Comparison of ENCODE assay signal across 8 cellular contexts in genomic region chr19:12881172-12881808, GRCh38. TPM values are rescaled to one million over a fixed set of nuclear protein-coding genes. Genes with fewer than 3 reads are reported as not detected.
A peak's percentile ranks its signal among the peaks of the same experiment; 100 is the strongest.
DNase-seq lines count a peak whose midpoint lies in the region; ATAC-seq and TF ChIP-seq lines count a peak whose summit lies in the region.

A gene with protein sequence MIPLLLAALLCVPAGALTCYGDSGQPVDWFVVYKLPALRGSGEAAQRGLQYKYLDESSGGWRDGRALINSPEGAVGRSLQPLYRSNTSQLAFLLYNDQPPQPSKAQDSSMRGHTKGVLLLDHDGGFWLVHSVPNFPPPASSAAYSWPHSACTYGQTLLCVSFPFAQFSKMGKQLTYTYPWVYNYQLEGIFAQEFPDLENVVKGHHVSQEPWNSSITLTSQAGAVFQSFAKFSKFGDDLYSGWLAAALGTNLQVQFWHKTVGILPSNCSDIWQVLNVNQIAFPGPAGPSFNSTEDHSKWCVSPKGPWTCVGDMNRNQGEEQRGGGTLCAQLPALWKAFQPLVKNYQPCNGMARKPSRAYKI (minus strand): TSS chr19:12881449. CDS start chr19:12881375, 74 bp downstream.

- intact Hi-C loops in adrenal gland (cut with DNase I) = no loop called here
- intact Hi-C loops in heart left ventricle (cut with DNase I) = loop anchor here in 5 of 10 donors (10.0 kb wide), 3 partner anchors 54 to 214 kb away; partner anchors contain the start of genes DAND5 (in 4 of the 5), CALR (in 1 of the 5) and FARSA (in 1 of the 5)
- intact Hi-C loops in posterior cingulate gyrus (cut with DNase I) = loop anchor here (10.0 kb wide), 1 partner anchor 54 kb away; the partner anchor contains the start of genes CALR and FARSA

- TF ChIP-seq POLR2A in GM10847 (IDR thresholded peaks at IDR 0.05; ENCODE audit: extremely low read depth, insufficient read length) (peak; percentile 71), adrenal gland (IDR thresholded peaks at IDR 0.05) (peak; percentile 49 to 87), heart left ventricle (IDR thresholded peaks at IDR 0.05) (peak in 1 of 2 donors; percentile 79), upper lobe of left lung (IDR thresholded peaks at IDR 0.05) (peak in 3 of 4 donors; percentile 70 to 92 (median 87))

- POLR2A ChIA-PET in T-cell (lab: Charles Lee) = interaction anchor here in 1 of 2 donors (0.6 kb wide), 1 partner anchor 158 kb away, joined by 3 read pairs; no protein-coding TSS in a partner anchor

- WGBS in adrenal gland, 4 donors = 0 to 1% (median 0%) methylated on average over 7 to 38 of the region's 38 CpGs
- 0 to 2% (median 0%) methylated on average over 22 to 38 of the region's 38 CpGs for whole genome bisulfite sequencing in heart left ventricle, 4 donors
- 1 to 2% methylated on average over 13 to 35 of the region's 38 CpGs for WGBS in upper lobe of left lung, 2 donors

- H3K4me1 Mint-ChIP-seq in T-cell = peaks cover 28 to 36% (median 29%) of the 10 kb centered on the region in 3 donors

- peak; percentile 83 for DNase-seq in NCI-H1417 treated with DMSO at 0.1 percent for 48 hours (lab: John Stamatoyannopoulos, UW)
- peak; percentile 66 to 87 (median 78) for DNase-seq in T-cell
- peak; percentile 95 to 98 (median 98) for DNase-seq in adrenal gland
- peak; percentile 95 to 98 (median 96) for DNase-seq in heart left ventricle
- peak; percentile 76 to 98 (median 88) for DNase-seq in posterior cingulate gyrus
- DNase-seq in upper lobe of left lung = peak; percentile 97 to 99

- H3K27ac Mint-ChIP-seq in T-cell = peak within 1 kb of the TSS; percentile 82 to 84

- peaks cover 13% of the 10 kb centered on the region for H3K36me3 Mint-ChIP-seq in T-cell

- peaks cover 0 to 13% of the 10 kb centered on the region in 2 donors for H3K4me1 ChIP-seq in adrenal gland (replicated peaks in 1 of 2)
- H3K4me1 ChIP-seq in heart left ventricle = peaks cover 0 to 56% (median 18%) of the 10 kb centered on the region in 12 donors
- peaks cover 21 to 36% (median 27%) of the 10 kb centered on the region in 4 donors for H3K4me1 ChIP-seq in upper lobe of left lung

- peaks cover 0 to 22% of the 10 kb centered on the region in 2 donors for H3K36me3 ChIP-seq in adrenal gland (replicated peaks in 1 of 2)
- H3K36me3 ChIP-seq in heart left ventricle = peaks cover 0 to 25% (median 18%) of the 10 kb centered on the region in 9 donors
- peaks cover 0 to 26% (median 21%) of the 10 kb centered on the region in 4 donors for H3K36me3 ChIP-seq in upper lobe of left lung

- CTCF ChIA-PET in T-cell (lab: Charles Lee) = interaction anchor here (0.5 to 0.7 kb wide), 4 partner anchors 83 to 1803 kb away, joined by 4 to 9 read pairs (median 4); no protein-coding TSS in a partner anchor

- ATAC-seq in HG02759 (IDR thresholded peaks at IDR 0.05; ENCODE audit: unreplicated experiment) (peak; percentile 88), T-cell (replicated peaks in 1 of 4) (peak; percentile 74 to 78 (median 74)), heart left ventricle (peak; percentile 93 to 97 (median 94)), upper lobe of left lung (ENCODE audit: low FRiP score in 2 of 2) (peak; percentile 94 to 96)

- no peaks in the 10 kb centered on the region for H3K9me3 ChIP-seq in adrenal gland (replicated peaks in 1 of 3)
- H3K9me3 ChIP-seq in heart left ventricle = peaks cover 0 to 9% (median 0%) of the 10 kb centered on the region in 12 donors
- peaks cover 0 to 8% (median 4%) of the 10 kb centered on the region in 4 donors for H3K9me3 ChIP-seq in upper lobe of left lung

- peak within 1 kb of the TSS in 4 of 5 donors; percentile 65 to 94 (median 83) for H3K27ac ChIP-seq in adrenal gland
- peak within 1 kb of the TSS; percentile 72 to 93 (median 85) for H3K27ac ChIP-seq in heart left ventricle
- peak within 1 kb of the TSS; percentile 86 to 92 (median 90) for H3K27ac ChIP-seq in upper lobe of left lung

- peak within 1 kb of the TSS; percentile 74 to 90 (median 86) for H3K4me3 Mint-ChIP-seq in T-cell

- no peaks in the 10 kb centered on the region for H3K9me3 Mint-ChIP-seq in T-cell

- H3K27me3 ChIP-seq in adrenal gland (peaks cover 20% of the 10 kb centered on the region), heart left ventricle (peaks cover 10 to 34% (median 23%) of the 10 kb centered on the region in 9 donors), upper lobe of left lung (peaks cover 0 to 6% (median 2%) of the 10 kb centered on the region in 4 donors)

- H3K27me3 Mint-ChIP-seq in T-cell = peaks cover 0 to 2% of the 10 kb centered on the region in 2 donors

- TF ChIP-seq CTCF in adrenal gland (IDR thresholded peaks at IDR 0.05) (no peak), heart left ventricle (IDR thresholded peaks at IDR 0.05) (no peak), upper lobe of left lung (IDR thresholded peaks at IDR 0.05) (no peak)

- TF ChIP-seq EP300 in upper lobe of left lung (IDR thresholded peaks at IDR 0.05) = no peak

- H3K4me3 ChIP-seq in adrenal gland (peak within 1 kb of the TSS; percentile 71 to 95 (median 80)), heart left ventricle (peak within 1 kb of the TSS; percentile 43 to 89 (median 72)), upper lobe of left lung (peak within 1 kb of the TSS; percentile 68 to 85 (median 78))

RNA-seq across cellular contexts. Expression of the gene that starts here (rescaled TPM):
- total RNA-seq in T-cell = 10 to 100 TPM; 13.4 to 32.1 (median 26.5) TPM
- total RNA-seq in adrenal gland = 10 to 100 TPM; 28.4 to 83.4 (median 55.1) TPM
- polyA plus RNA-seq in adrenal gland = 10 to 100 TPM; 13.6 to 22.2 (median 17.9) TPM
- 10 to 100 TPM; 15.9 to 41.1 (median 23.3) TPM for total RNA-seq in heart left ventricle
- polyA plus RNA-seq in heart left ventricle = 10 to 100 TPM; 11.7 to 31.7 TPM
- 10 to 100 TPM; 34.6 to 87.2 (median 60.1) TPM for total RNA-seq in upper lobe of left lung

Comparison
In these comparisons a context has a peak if more than half of its experiments do, and no peak if none do; other contexts are left out.
1. Peak in every context shown above with its lines: DNase-seq, ATAC-seq, H3K4me3 ChIP-seq and H3K27ac ChIP-seq.